In genomic region chr10:20429742-20430141, GRCh38 we compare ENCODE assay signal across 7 cellular contexts.
"Had no signal": no experiment of that assay in that cellular context is flagged by ENCODE, and none has a peak within 500 bp of the region (broad histone marks: within the 10 kb centered on the region; RNA-seq: fewer than 3 reads in every experiment).

No MANE protein-coding gene starts in this region.

- H2AFZ ChIP-seq: GM23248 had no signal

- DNase-seq: GM23248, GOT3, H9, HCEC 1CT had no signal

- FAIRE-seq: H54 had no signal

- H3K9ac ChIP-seq: GM23248 had no signal

- H3K27me3 Mint-ChIP-seq: IgD-negative memory B cell had no signal

- H3K27ac ChIP-seq: GM23248, HL-60 had no signal

- H3K4me3 Mint-ChIP-seq: H9, IgD-negative memory B cell had no signal

- H3K36me3 Mint-ChIP-seq: IgD-negative memory B cell had no signal

- H3K4me1 Mint-ChIP-seq: IgD-negative memory B cell had no signal

- H3K4me3 ChIP-seq: GM23248 had no signal

- H3K27ac Mint-ChIP-seq: H9, IgD-negative memory B cell had no signal
